ENCODE assay signal across 16 cellular contexts in the genomic region with DNA sequence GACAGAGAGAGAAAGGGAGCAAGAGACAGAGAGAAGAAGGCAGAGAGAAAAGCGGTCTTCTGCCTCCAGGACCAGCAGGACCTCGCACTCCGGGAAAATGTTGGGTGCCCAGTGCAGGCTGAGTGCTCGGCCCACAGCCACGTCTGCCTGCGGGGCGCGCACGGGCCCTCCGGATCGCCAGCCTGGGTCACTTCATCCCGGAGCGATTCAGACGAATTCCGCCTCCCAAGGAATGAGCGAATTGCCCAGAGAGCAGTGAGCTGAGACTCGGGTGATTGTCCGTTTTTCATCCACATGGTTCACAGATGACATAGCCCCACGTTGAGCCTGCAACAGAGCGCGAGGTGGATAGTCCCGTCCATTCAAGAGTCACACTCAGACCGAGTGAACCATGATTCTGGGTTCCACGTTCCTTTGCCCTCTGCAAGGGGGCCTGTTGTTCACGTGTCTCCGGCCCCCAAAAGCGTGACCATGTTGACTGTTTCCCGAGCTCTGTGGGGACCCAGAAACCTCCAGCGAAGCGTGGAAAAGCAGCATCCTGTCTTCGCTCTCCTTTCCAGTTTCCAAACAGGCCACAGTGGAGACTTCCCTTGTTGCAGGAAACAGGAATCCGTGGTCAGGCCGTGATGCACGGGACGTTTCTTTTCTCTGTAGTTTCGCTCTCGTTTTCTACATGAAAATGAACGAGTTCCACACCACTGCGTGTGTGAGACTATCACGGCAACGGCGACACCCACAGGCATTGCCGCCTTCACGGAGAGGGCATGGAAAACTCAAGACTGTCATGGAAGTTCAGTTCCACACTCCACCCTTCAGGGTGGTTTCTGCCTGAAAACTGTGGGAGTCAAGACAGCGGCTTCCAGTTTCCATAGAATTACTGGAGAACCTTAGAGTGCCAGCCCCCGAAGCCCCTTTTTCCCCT. TPM values are rescaled to one million over a fixed set of nuclear protein-coding genes. Genes with fewer than 3 reads are reported as not detected.
A peak's percentile ranks its signal among the peaks of the same experiment; 100 is the strongest.
DNase-seq lines count a peak whose midpoint lies in the region; ATAC-seq and TF ChIP-seq lines count a peak whose summit lies in the region.
"Not testable (repeated sequence)": the region's sequence is repeated elsewhere in the genome, so short reads cannot be mapped to it uniquely, and the experiment has no call there.
"Had no signal": no experiment of that assay in that cellular context is flagged by ENCODE, and none has a peak within 500 bp of the region (broad histone marks: within the 10 kb centered on the region; RNA-seq: fewer than 3 reads in every experiment).

No MANE protein-coding gene starts in this region.

- CTCF ChIA-PET in WTC11 (lab: Charles Lee) = not testable (repeated sequence)

- TF ChIP-seq POLR2A in spleen (IDR thresholded peaks at IDR 0.05) = not testable (repeated sequence)

- H3K4me3 ChIP-seq in GM12865 (ENCODE audit: low read depth, low read length) = not testable (repeated sequence)
- H3K4me3 ChIP-seq in fibroblast of lung (replicated peaks in 1 of 4; ENCODE audit: control extremely low read depth in 1 of 4, insufficient read depth in 1 of 4, low read depth in 3 of 4, low read length in 4 of 4) = peak overlapping the region in 2 of 4 experiments; percentile 52 to 59
- peak overlapping the region in 5 of 8 donors; percentile 0 to 65 (median 35) for H3K4me3 ChIP-seq in spleen

- not testable (repeated sequence) for H3K79me2 ChIP-seq in fibroblast of lung (ENCODE audit: control insufficient read depth, insufficient read depth, low read length)

- TF ChIP-seq CTCF in GM12865 (IDR thresholded peaks at IDR 0.05; ENCODE audit: insufficient read depth, low read depth, low read length, missing control alignments); WTC11 (IDR thresholded peaks at IDR 0.05); brain (conservative IDR thresholded peaks at IDR 0.05); fibroblast of lung (conservative IDR thresholded peaks at IDR 0.05 in 1 of 2, IDR thresholded peaks at IDR 0.05 in 1 of 2; ENCODE audit: low read depth in 1 of 2, low read length in 2 of 2); neural crest cell (conservative IDR thresholded peaks at IDR 0.05); spleen (IDR thresholded peaks at IDR 0.05 in 8 of 11, conservative IDR thresholded peaks at IDR 0.05 in 3 of 11): not testable (repeated sequence)

- H3K36me3 Mint-ChIP-seq in WTC11 (peaks cover 18% of the 10 kb centered on the region), neural crest cell (ENCODE audit: low read depth) (peaks cover 13% of the 10 kb centered on the region)
- not testable (repeated sequence) for H3K36me3 Mint-ChIP-seq in brain

- H2AFZ ChIP-seq in fibroblast of lung (ENCODE audit: low read length) = not testable (repeated sequence)

- peaks cover 25% of the 10 kb centered on the region for H3K4me1 Mint-ChIP-seq in WTC11
- H3K4me1 Mint-ChIP-seq in brain = peaks cover 18% of the 10 kb centered on the region
- peaks cover 28% of the 10 kb centered on the region for H3K4me1 Mint-ChIP-seq in neural crest cell

- not testable (repeated sequence) for H3K36me3 ChIP-seq in fibroblast of lung (ENCODE audit: control insufficient read depth, insufficient read depth, low read length); spleen

- whole genome bisulfite sequencing in spleen, 5 donors = 23 to 39% (median 34%) methylated on average over 46 of the region's 46 CpGs

- H3K27me3 ChIP-seq in fibroblast of lung (ENCODE audit: control insufficient read depth, insufficient read depth, low read length) = not testable (repeated sequence)
- peaks cover 0 to 92% (median 31%) of the 10 kb centered on the region in 7 donors for H3K27me3 ChIP-seq in spleen (replicated peaks in 1 of 7)

- H3K27me3 Mint-ChIP-seq in WTC11 (ENCODE audit: low read depth) = peaks cover 100% of the 10 kb centered on the region
- H3K27me3 Mint-ChIP-seq in brain = peaks cover 90% of the 10 kb centered on the region
- peaks cover 98% of the 10 kb centered on the region for H3K27me3 Mint-ChIP-seq in neural crest cell (ENCODE audit: low read depth)

- not testable (repeated sequence) for H3K4me1 ChIP-seq in fibroblast of lung (ENCODE audit: control insufficient read depth, extremely low read depth, insufficient read depth, low read length)
- peaks cover 0 to 43% (median 17%) of the 10 kb centered on the region in 6 donors for H3K4me1 ChIP-seq in spleen

- H3K4me3 Mint-ChIP-seq in WTC11 (peak overlapping the region; percentile 74), brain (peak overlapping the region; percentile 68 to 75 (median 72)), neural crest cell (peak overlapping the region; percentile 62)

- not testable (repeated sequence) for H3K27ac Mint-ChIP-seq in WTC11; brain; neural crest cell (ENCODE audit: unreplicated experiment)

- ATAC-seq in WTC11 = not testable (repeated sequence)

- intact Hi-C loops in spleen (cut with DNase I; ENCODE audit: low total_unique reads) = not testable (repeated sequence)

- not testable (repeated sequence) for H3K27ac ChIP-seq in fibroblast of lung (ENCODE audit: insufficient read depth, low read length); spleen

- H3K9me3 ChIP-seq in fibroblast of lung (ENCODE audit: control insufficient read depth, insufficient read depth, low read depth, low read length) = not testable (repeated sequence)
- H3K9me3 ChIP-seq in spleen = peaks cover 0 to 24% (median 4%) of the 10 kb centered on the region in 8 donors

- DNase-seq in GM12865 (ENCODE audit: low read depth) (peak; percentile 23), fibroblast of lung (ENCODE audit: low read depth in 2 of 2) (peak in 1 of 2 donors; percentile 11), kidney tubule cell (ENCODE audit: low spot score) (peak; percentile 29)
- not testable (repeated sequence) for DNase-seq in WTC11 (ENCODE audit: low spot score); neural crest cell (ENCODE audit: low read depth, low spot score); spleen

- H3K9ac ChIP-seq in fibroblast of lung (ENCODE audit: insufficient read depth, low read length) = not testable (repeated sequence)

- H3K9me3 Mint-ChIP-seq in WTC11 = peaks cover 20% of the 10 kb centered on the region
- H3K9me3 Mint-ChIP-seq in brain = peaks cover 17 to 51% (median 41%) of the 10 kb centered on the region in 5 experiments
- H3K9me3 Mint-ChIP-seq in neural crest cell = not testable (repeated sequence)

- POLR2A ChIA-PET in WTC11 (lab: Charles Lee) = not testable (repeated sequence)

- H4K20me1 ChIP-seq in fibroblast of lung (ENCODE audit: control insufficient read depth, extremely low read depth, insufficient read depth, low read length) = not testable (repeated sequence)

- peak overlapping the region; percentile 25 for H3K4me2 ChIP-seq in fibroblast of lung (ENCODE audit: extremely low read depth, insufficient read depth, low read length)

TF ChIP-seq in WTC11, 78 proteins besides CTCF, POLR2A, EP300 and RAD21:
- TF ChIP-seq, protein P1, sequence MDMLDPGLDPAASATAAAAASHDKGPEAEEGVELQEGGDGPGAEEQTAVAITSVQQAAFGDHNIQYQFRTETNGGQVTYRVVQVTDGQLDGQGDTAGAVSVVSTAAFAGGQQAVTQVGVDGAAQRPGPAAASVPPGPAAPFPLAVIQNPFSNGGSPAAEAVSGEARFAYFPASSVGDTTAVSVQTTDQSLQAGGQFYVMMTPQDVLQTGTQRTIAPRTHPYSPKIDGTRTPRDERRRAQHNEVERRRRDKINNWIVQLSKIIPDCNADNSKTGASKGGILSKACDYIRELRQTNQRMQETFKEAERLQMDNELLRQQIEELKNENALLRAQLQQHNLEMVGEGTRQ (CRISPR knock-in tag; IDR thresholded peaks at IDR 0.05) = 0 out of 2 replicates have a peak, but pooled peaks have one; percentile 11
- TF ChIP-seq JUN (CRISPR knock-in tag; IDR thresholded peaks at IDR 0.05) = 0 out of 2 replicates have a peak, but pooled peaks have one; percentile 29
TF ChIP-seq in WTC11: peak in this region for 2; not testable (repeated sequence) for 76.

RNA-seq across cellular contexts. Expression of a gene that starts 3.9 kb away (rescaled TPM):
- total RNA-seq in WTC11 (2021) (0.09 to 0.16 TPM (median 0.09 TPM) in 3 replicates), fibroblast of lung (not detected in 2 replicates), neural crest cell (not detected in 2 replicates), spleen (not detected)
- polyA plus RNA-seq in brain (ENCODE audit: insufficient read depth, low read depth, low replicate concordance) (not detected), fibroblast of lung (not detected in 2 replicates), spleen (not detected)
- not detected in 2 replicates for polyA plus RNA-seq in fibroblast of lung (2012)
- polyA minus RNA-seq in fibroblast of lung (ENCODE audit: low replicate concordance) = not detected in 2 replicates
- total RNA-seq: activated CD8-positive, alpha-beta T cell treated with anti-CD3 and anti-CD28 coated beads for 36 hours; esophagus mucosa; gastroesophageal sphincter; HFFc6; left lobe of liver; mucosa of descending colon; occipital lobe; PC-9; right atrium auricular region had no signal
